In the genomic region with DNA sequence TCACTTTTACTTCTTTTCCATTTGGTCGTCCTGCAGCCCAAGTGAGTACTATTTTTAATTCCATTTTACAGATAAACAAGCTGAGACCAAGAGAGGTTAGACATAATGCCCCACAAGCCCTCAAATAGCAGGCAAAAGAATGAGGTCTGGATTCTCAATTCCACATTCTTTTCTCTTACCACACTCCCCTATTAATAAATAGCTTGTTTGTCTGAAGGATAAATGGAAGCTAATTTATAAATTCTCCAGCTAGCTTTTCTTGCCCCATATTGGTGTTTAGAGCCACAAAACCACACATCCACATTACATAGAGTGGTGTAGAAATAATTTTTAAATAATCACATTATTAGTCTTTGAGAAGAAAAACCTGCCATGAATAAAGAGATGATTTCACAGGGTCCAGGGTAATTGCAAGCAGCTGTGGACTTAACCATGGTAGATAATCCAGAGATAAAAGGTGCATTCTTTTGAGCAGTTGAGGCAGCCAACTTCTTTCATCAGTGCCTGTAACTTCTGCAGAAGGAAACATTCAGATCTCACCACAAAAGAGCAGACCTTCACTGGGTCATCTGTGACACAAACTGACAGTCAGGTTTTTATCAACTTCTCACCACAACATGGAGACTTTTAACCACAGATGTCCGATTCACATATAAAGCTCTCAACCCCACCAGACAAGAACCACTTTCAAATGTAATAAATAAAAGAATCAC, we compare ENCODE assay signal across 12 cellular contexts.
DNase-seq lines count a peak whose midpoint lies in the region; ATAC-seq lines count a peak whose summit lies in the region.
"Had no signal": no experiment of that assay in that cellular context is flagged by ENCODE, and none has a peak within 500 bp of the region (broad histone marks: within the 10 kb centered on the region; RNA-seq: fewer than 3 reads in every experiment).

No MANE protein-coding gene starts in this region.

- H3K27ac Mint-ChIP-seq in CD8-positive, alpha-beta memory T cell: peak overlapping the region in 6 of 8 donors; percentile 10 to 61 (median 47)
- peak overlapping the region; percentile 19 for H3K27ac Mint-ChIP-seq in activated T-helper 2 cell treated with anti-CD3 and anti-CD28 coated beads, Interferon-gamma antibody, Interleukin-2, Interleukin-4, amounts not matched to agents 10 μg/mL and 5 μg/mL and 100 μg/mL, durations not matched to agents 14 hours and 24 hours and 36 hours
- no peak overlapping the region for H3K27ac Mint-ChIP-seq in activated CD4-positive, alpha-beta T cell treated with anti-CD3 and anti-CD28 coated beads, Interleukin-2, amount 10 ng/mL, durations not matched to agents 24 days and 14 days
- H3K27ac Mint-ChIP-seq: stimulated activated memory B cell treated with anti-CD40 and anti-IgM and Interleukin-4, amounts not matched to agents 10 μg/mL and 1 μg/mL and 100 μg/mL, for 72 hours had no signal

- H3K9me3 Mint-ChIP-seq in CD8-positive, alpha-beta memory T cell: no peaks in the 10 kb centered on the region
- H3K9me3 Mint-ChIP-seq in activated T-helper 2 cell treated with anti-CD3 and anti-CD28 coated beads, Interferon-gamma antibody, Interleukin-2, Interleukin-4, amounts not matched to agents 10 μg/mL and 5 μg/mL and 100 μg/mL, durations not matched to agents 14 hours and 24 hours and 36 hours: peaks cover 9% of the 10 kb centered on the region
- H3K9me3 Mint-ChIP-seq in activated CD4-positive, alpha-beta T cell treated with anti-CD3 and anti-CD28 coated beads, Interleukin-2, amount 10 ng/mL, durations not matched to agents 24 days and 14 days: peaks cover 4% of the 10 kb centered on the region
- H3K9me3 Mint-ChIP-seq: stimulated activated memory B cell treated with anti-CD40 and anti-IgM and Interleukin-4, amounts not matched to agents 10 μg/mL and 1 μg/mL and 100 μg/mL, for 72 hours had no signal

- H3K27me3 Mint-ChIP-seq in CD8-positive, alpha-beta memory T cell: no peaks in the 10 kb centered on the region
- H3K27me3 Mint-ChIP-seq in activated T-helper 2 cell treated with anti-CD3 and anti-CD28 coated beads, Interferon-gamma antibody, Interleukin-2, Interleukin-4, amounts not matched to agents 10 μg/mL and 5 μg/mL and 100 μg/mL, durations not matched to agents 14 hours and 24 hours and 36 hours (ENCODE audit: low read depth): no peaks in the 10 kb centered on the region
- H3K27me3 Mint-ChIP-seq in activated CD4-positive, alpha-beta T cell treated with anti-CD3 and anti-CD28 coated beads, Interleukin-2, amount 10 ng/mL, durations not matched to agents 24 days and 14 days: no peaks in the 10 kb centered on the region
- H3K27me3 Mint-ChIP-seq: stimulated activated memory B cell treated with anti-CD40 and anti-IgM and Interleukin-4, amounts not matched to agents 10 μg/mL and 1 μg/mL and 100 μg/mL, for 72 hours had no signal

- H3K36me3 ChIP-seq in CD8-positive, alpha-beta memory T cell (ENCODE audit: insufficient read depth, low read length): no peaks in the 10 kb centered on the region

- no peaks in the 10 kb centered on the region for H3K9me3 ChIP-seq in CD8-positive, alpha-beta memory T cell (ENCODE audit: low read length)

- H3K27me3 ChIP-seq in CD8-positive, alpha-beta memory T cell (ENCODE audit: insufficient read depth, low read length, poor library complexity, severe bottlenecking): no peaks in the 10 kb centered on the region

- POLR2A ChIA-PET in CD8-positive, alpha-beta memory T cell (lab: Charles Lee): interaction anchor here (0.7 kb wide), 1 partner anchor 9 kb away, joined by 4 read pairs; no protein-coding TSS in a partner anchor

- H3K4me1 Mint-ChIP-seq in CD8-positive, alpha-beta memory T cell: peaks cover 84 to 98% (median 97%) of the 10 kb centered on the region in 3 donors
- peaks cover 78% of the 10 kb centered on the region for H3K4me1 Mint-ChIP-seq in activated T-helper 2 cell treated with anti-CD3 and anti-CD28 coated beads, Interferon-gamma antibody, Interleukin-2, Interleukin-4, amounts not matched to agents 10 μg/mL and 5 μg/mL and 100 μg/mL, durations not matched to agents 14 hours and 24 hours and 36 hours (ENCODE audit: low read depth)
- peaks cover 74% of the 10 kb centered on the region for H3K4me1 Mint-ChIP-seq in activated CD4-positive, alpha-beta T cell treated with anti-CD3 and anti-CD28 coated beads, Interleukin-2, amount 10 ng/mL, durations not matched to agents 24 days and 14 days

- ATAC-seq in GM19463 (IDR thresholded peaks at IDR 0.05; ENCODE audit: unreplicated experiment) (peak; percentile 82), HG03175 (IDR thresholded peaks at IDR 0.05; ENCODE audit: unreplicated experiment) (peak; percentile 84)
- ATAC-seq: stimulated activated memory B cell treated with anti-CD40 and anti-IgM and Interleukin-4, amounts not matched to agents 10 μg/mL and 1 μg/mL and 100 μg/mL, for 72 hours had no signal

- no peak for DNase-seq in CD8-positive, alpha-beta memory T cell
- no peak for DNase-seq in activated T-helper 2 cell treated with anti-CD3 and anti-CD28 coated beads, Interferon-gamma antibody, Interleukin-2, Interleukin-4, amounts not matched to agents 10 μg/mL and 5 μg/mL and 100 μg/mL, durations not matched to agents 14 hours and 24 hours and 36 hours (ENCODE audit: low spot score)
- no peak for DNase-seq in DMS153 treated with DMSO at 0.1 percent for 48 hours (lab: John Stamatoyannopoulos, UW; ENCODE audit: unreplicated experiment)
- DNase-seq in HCEC 1CT: no peak
- no peak for DNase-seq in activated CD4-positive, alpha-beta T cell treated with anti-CD3 and anti-CD28 coated beads, Interleukin-2, amount 10 ng/mL, durations not matched to agents 24 days and 14 days
- no peak for DNase-seq in NCI-H526 treated with DMSO at 0.1 percent for 48 hours (lab: John Stamatoyannopoulos, UW)
- DNase-seq: NCI-H1105, nucleus accumbens had no signal

- intact Hi-C loops in activated T-helper 2 cell treated with anti-CD3 and anti-CD28 coated beads, Interferon-gamma antibody, Interleukin-2, Interleukin-4, amounts not matched to agents 10 μg/mL and 5 μg/mL and 100 μg/mL, durations not matched to agents 14 hours and 24 hours and 36 hours (cut with micrococcal nuclease): loop anchor here (2.0 to 5.0 kb wide), 3 partner anchors 112 to 314 kb away; partner anchors contain the start of gene STT3B
- intact Hi-C loops in activated CD4-positive, alpha-beta T cell treated with anti-CD3 and anti-CD28 coated beads, Interleukin-2, amount 10 ng/mL, durations not matched to agents 24 days and 14 days (cut with micrococcal nuclease): loop anchor here (5.0 to 10.0 kb wide), 2 partner anchors 66 to 253 kb away; no protein-coding TSS in a partner anchor

- no peak overlapping the region for H3K4me3 ChIP-seq in CD8-positive, alpha-beta memory T cell (ENCODE audit: low read length)

- CTCF ChIA-PET in CD8-positive, alpha-beta memory T cell (lab: Charles Lee): interaction anchor here (1.1 to 2.0 kb wide), 4 partner anchors 8 to 313 kb away, joined by 4 to 5 read pairs (median 4); partner anchors contain the start of gene STT3B

- peaks cover 70% of the 10 kb centered on the region for H3K4me1 ChIP-seq in CD8-positive, alpha-beta memory T cell (ENCODE audit: insufficient read depth, low read length)

- H3K4me3 Mint-ChIP-seq in CD8-positive, alpha-beta memory T cell: peak overlapping the region in 3 of 7 donors; percentile 5 to 49 (median 8)
- H3K4me3 Mint-ChIP-seq in activated T-helper 2 cell treated with anti-CD3 and anti-CD28 coated beads, Interferon-gamma antibody, Interleukin-2, Interleukin-4, amounts not matched to agents 10 μg/mL and 5 μg/mL and 100 μg/mL, durations not matched to agents 14 hours and 24 hours and 36 hours (ENCODE audit: low read depth): no peak overlapping the region
- no peak overlapping the region for H3K4me3 Mint-ChIP-seq in activated CD4-positive, alpha-beta T cell treated with anti-CD3 and anti-CD28 coated beads, Interleukin-2, amount 10 ng/mL, durations not matched to agents 24 days and 14 days
- H3K4me3 Mint-ChIP-seq: stimulated activated memory B cell treated with anti-CD40 and anti-IgM and Interleukin-4, amounts not matched to agents 10 μg/mL and 1 μg/mL and 100 μg/mL, for 72 hours had no signal

- peaks cover 0 to 6% (median 2%) of the 10 kb centered on the region in 3 donors for H3K36me3 Mint-ChIP-seq in CD8-positive, alpha-beta memory T cell
- peaks cover 6% of the 10 kb centered on the region for H3K36me3 Mint-ChIP-seq in activated T-helper 2 cell treated with anti-CD3 and anti-CD28 coated beads, Interferon-gamma antibody, Interleukin-2, Interleukin-4, amounts not matched to agents 10 μg/mL and 5 μg/mL and 100 μg/mL, durations not matched to agents 14 hours and 24 hours and 36 hours (ENCODE audit: low read depth)
- peaks cover 3% of the 10 kb centered on the region for H3K36me3 Mint-ChIP-seq in activated CD4-positive, alpha-beta T cell treated with anti-CD3 and anti-CD28 coated beads, Interleukin-2, amount 10 ng/mL, durations not matched to agents 24 days and 14 days (ENCODE audit: low read depth)
- H3K36me3 Mint-ChIP-seq: stimulated activated memory B cell treated with anti-CD40 and anti-IgM and Interleukin-4, amounts not matched to agents 10 μg/mL and 1 μg/mL and 100 μg/mL, for 72 hours had no signal

- no peak overlapping the region for H3K27ac ChIP-seq in CD8-positive, alpha-beta memory T cell (ENCODE audit: low read depth, low read length)
- H3K27ac ChIP-seq: epithelial cell of prostate had no signal
